1 cellular context compared by ENCODE assay signal in genomic region chr1:65412256-65412983, GRCh38.
TF ChIP-seq lines count a peak whose summit lies in the region.

No MANE protein-coding gene starts in this region.

TF ChIP-seq in K562, 482 proteins besides CTCF, POLR2A, EP300 and RAD21 (continued from another document and continues in another):
- TF ChIP-seq ZNF395 (CRISPR knock-in tag; IDR thresholded peaks at IDR 0.05) (peak; percentile 87; the same call in 1 of the 2 replicates), POU5F1 (IDR thresholded peaks at IDR 0.05; ENCODE audit: borderline replicate concordance, low read depth, low read length, partially characterized antibody) (no peak), NCOR1 (IDR thresholded peaks at IDR 0.05) (peak; percentile 99), POLR2B (IDR thresholded peaks at IDR 0.05; ENCODE audit: low read depth, partially characterized antibody) (no peak), PHB (CRISPR knock-in tag; IDR thresholded peaks at IDR 0.05) (no peak), NFXL1 (CRISPR knock-in tag; IDR thresholded peaks at IDR 0.05) (no peak), HLTF (IDR thresholded peaks at IDR 0.05) (peak; percentile 69; the same call in 1 of the 2 replicates), ZNF224 (CRISPR knock-in tag; IDR thresholded peaks at IDR 0.05) (no peak), ZFPM2 (CRISPR knock-in tag; IDR thresholded peaks at IDR 0.05) (no peak), GTF2B (IDR thresholded peaks at IDR 0.05; ENCODE audit: extremely low read depth, insufficient read length) (no peak), SMARCC2 (IDR thresholded peaks at IDR 0.05; ENCODE audit: low read depth) (peak; percentile 98), HDAC2 (IDR thresholded peaks at IDR 0.05) (peak; percentile 86), ZMIZ1 (IDR thresholded peaks at IDR 0.05; ENCODE audit: low read depth in 2 of 2, low read length in 2 of 2) (peak in 1 of 2 experiments; percentile 97; a peak in 2 of 4 replicates), ZKSCAN8 (CRISPR knock-in tag; IDR thresholded peaks at IDR 0.05) (peak; percentile 67), ZNF518B (CRISPR knock-in tag; IDR thresholded peaks at IDR 0.05) (0 out of 2 replicates have a peak, but pooled peaks have one; percentile 45), ARID3A (IDR thresholded peaks at IDR 0.05; ENCODE audit: borderline replicate concordance, low read depth, low read length) (peak; percentile 77), STAT6 (CRISPR knock-in tag; IDR thresholded peaks at IDR 0.05) (no peak), CHCHD3 (CRISPR knock-in tag; IDR thresholded peaks at IDR 0.05) (0 out of 2 replicates have a peak, but pooled peaks have one; percentile 14), ZNF197 (CRISPR knock-in tag; IDR thresholded peaks at IDR 0.05; ENCODE audit: low read depth) (peak; percentile 89), ZBTB1 (CRISPR knock-in tag; IDR thresholded peaks at IDR 0.05; ENCODE audit: borderline replicate concordance, low read depth) (no peak), ZBTB8A (IDR thresholded peaks at IDR 0.05; ENCODE audit: partially characterized antibody) (no peak), ZNF57 (CRISPR knock-in tag; IDR thresholded peaks at IDR 0.05) (no peak), BDP1 (IDR thresholded peaks at IDR 0.05; ENCODE audit: insufficient read depth, insufficient read length) (no peak), ZNF280B (CRISPR knock-in tag; IDR thresholded peaks at IDR 0.05) (no peak), JUNB (CRISPR knock-in tag; conservative IDR thresholded peaks at IDR 0.05) (0 out of 2 replicates have a peak, but pooled peaks have one; percentile 4), BRD4 (IDR thresholded peaks at IDR 0.05) (no peak; the same call in 1 of the 2 replicates), POLR2AphosphoS5 (IDR thresholded peaks at IDR 0.05; ENCODE audit: control insufficient read depth, insufficient read depth, low read depth, low read length) (peak; percentile 98), SRSF9 (IDR thresholded peaks at IDR 0.05; ENCODE audit: borderline replicate concordance, low read depth, low read length) (no peak)
- TF ChIP-seq, protein P1, sequence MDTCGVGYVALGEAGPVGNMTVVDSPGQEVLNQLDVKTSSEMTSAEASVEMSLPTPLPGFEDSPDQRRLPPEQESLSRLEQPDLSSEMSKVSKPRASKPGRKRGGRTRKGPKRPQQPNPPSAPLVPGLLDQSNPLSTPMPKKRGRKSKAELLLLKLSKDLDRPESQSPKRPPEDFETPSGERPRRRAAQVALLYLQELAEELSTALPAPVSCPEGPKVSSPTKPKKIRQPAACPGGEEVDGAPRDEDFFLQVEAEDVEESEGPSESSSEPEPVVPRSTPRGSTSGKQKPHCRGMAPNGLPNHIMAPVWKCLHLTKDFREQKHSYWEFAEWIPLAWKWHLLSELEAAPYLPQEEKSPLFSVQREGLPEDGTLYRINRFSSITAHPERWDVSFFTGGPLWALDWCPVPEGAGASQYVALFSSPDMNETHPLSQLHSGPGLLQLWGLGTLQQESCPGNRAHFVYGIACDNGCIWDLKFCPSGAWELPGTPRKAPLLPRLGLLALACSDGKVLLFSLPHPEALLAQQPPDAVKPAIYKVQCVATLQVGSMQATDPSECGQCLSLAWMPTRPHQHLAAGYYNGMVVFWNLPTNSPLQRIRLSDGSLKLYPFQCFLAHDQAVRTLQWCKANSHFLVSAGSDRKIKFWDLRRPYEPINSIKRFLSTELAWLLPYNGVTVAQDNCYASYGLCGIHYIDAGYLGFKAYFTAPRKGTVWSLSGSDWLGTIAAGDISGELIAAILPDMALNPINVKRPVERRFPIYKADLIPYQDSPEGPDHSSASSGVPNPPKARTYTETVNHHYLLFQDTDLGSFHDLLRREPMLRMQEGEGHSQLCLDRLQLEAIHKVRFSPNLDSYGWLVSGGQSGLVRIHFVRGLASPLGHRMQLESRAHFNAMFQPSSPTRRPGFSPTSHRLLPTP (IDR thresholded peaks at IDR 0.05; ENCODE audit: borderline replicate concordance, extremely low read depth, insufficient read length), result no peak
- TF ChIP-seq, protein P2, sequence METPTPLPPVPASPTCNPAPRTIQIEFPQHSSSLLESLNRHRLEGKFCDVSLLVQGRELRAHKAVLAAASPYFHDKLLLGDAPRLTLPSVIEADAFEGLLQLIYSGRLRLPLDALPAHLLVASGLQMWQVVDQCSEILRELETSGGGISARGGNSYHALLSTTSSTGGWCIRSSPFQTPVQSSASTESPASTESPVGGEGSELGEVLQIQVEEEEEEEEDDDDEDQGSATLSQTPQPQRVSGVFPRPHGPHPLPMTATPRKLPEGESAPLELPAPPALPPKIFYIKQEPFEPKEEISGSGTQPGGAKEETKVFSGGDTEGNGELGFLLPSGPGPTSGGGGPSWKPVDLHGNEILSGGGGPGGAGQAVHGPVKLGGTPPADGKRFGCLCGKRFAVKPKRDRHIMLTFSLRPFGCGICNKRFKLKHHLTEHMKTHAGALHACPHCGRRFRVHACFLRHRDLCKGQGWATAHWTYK (CRISPR knock-in tag; IDR thresholded peaks at IDR 0.05), result peak; percentile 81
- TF ChIP-seq, protein P3, sequence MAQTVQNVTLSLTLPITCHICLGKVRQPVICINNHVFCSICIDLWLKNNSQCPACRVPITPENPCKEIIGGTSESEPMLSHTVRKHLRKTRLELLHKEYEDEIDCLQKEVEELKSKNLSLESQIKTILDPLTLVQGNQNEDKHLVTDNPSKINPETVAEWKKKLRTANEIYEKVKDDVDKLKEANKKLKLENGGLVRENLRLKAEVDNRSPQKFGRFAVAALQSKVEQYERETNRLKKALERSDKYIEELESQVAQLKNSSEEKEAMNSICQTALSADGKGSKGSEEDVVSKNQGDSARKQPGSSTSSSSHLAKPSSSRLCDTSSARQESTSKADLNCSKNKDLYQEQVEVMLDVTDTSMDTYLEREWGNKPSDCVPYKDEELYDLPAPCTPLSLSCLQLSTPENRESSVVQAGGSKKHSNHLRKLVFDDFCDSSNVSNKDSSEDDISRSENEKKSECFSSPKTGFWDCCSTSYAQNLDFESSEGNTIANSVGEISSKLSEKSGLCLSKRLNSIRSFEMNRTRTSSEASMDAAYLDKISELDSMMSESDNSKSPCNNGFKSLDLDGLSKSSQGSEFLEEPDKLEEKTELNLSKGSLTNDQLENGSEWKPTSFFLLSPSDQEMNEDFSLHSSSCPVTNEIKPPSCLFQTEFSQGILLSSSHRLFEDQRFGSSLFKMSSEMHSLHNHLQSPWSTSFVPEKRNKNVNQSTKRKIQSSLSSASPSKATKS (CRISPR knock-in tag; IDR thresholded peaks at IDR 0.05), result no peak
